In the genomic region with DNA sequence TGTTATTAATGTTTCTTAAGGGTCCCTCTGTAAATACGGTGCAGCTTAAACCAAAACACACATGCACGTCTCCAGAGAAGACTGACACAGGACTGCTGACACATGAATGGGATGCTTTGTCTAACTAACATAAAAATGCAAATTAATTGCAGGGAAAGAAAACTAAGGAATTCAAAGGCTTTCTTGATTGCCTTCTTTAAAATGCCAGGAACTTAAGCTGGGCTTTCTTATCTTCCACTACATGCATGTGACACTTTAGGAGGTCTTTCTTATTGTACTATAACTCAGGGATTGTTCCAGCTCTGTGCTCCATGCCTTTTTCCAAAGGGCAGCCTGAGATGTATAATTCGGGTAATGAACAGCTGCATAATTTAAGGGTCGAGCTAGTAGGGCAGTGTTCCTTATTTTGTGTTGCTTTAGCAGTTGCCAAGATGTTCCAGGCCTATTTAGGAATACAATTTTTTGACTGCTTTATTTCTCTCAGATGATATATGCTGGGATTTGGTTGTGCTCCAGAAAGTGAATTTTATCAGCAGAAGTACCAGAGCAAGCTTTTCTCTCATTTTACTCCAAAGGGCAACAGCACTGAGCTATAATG, we compare ENCODE assay signal across 34 cellular contexts.
DNase-seq lines count a peak whose midpoint lies in the region; ATAC-seq and TF ChIP-seq lines count a peak whose summit lies in the region.
"Had no signal": no experiment of that assay in that cellular context is flagged by ENCODE, and none has a peak within 500 bp of the region (broad histone marks: within the 10 kb centered on the region; RNA-seq: fewer than 3 reads in every experiment).

No MANE protein-coding gene starts in this region.

- WGBS in esophagus muscularis mucosa, result 48% methylated on average over 4 of the region's 4 CpGs

- DNase-seq in NCI-H2227 treated with DMSO at 0.1 percent for 48 hours (lab: John Stamatoyannopoulos, UW), result peak; percentile 9
- no peak for DNase-seq in NCI-H2227 (lab: John Stamatoyannopoulos, UW; ENCODE audit: unreplicated experiment)
- peak; percentile 69 for DNase-seq in globus pallidus (ENCODE audit: low spot score)
- no peak for DNase-seq in cerebellar cortex (ENCODE audit: low spot score)
- no peak for DNase-seq in esophagus muscularis mucosa (ENCODE audit: extremely low spot score)
- DNase-seq: activated CD4-positive, alpha-beta T cell treated with anti-CD3 and anti-CD28 coated beads for 48 hours; activated effector memory CD4-positive, alpha-beta T cell treated with Interleukin-2 at 50 U/mL for 16 hours; activated T-cell treated with anti-CD3 and anti-CD28 coated beads, Interleukin-2, amount 50 U/mL, for 1 hour; colonic mucosa; COR-L47; effector CD8-positive, alpha-beta T cell; islet precursor cell; Kasumi-1; left ventricle myocardium superior; MV-4-11; natural killer cell; NCI-H1436; NCI-H2081; NCI-H345; pancreas; PC-9; SIG-M5; sigmoid colon; stimulated activated CD4-positive, alpha-beta T cell treated with anti-CD3 and anti-CD28 coated beads, Interleukin-4, amount 100 ng/mL, for 1 hour; SW 1271; trophoblast cell had no signal

- H3K27me3 ChIP-seq in neuron (ENCODE audit: insufficient read depth, low read length) (no peaks in the 10 kb centered on the region), esophagus muscularis mucosa (no peaks in the 10 kb centered on the region)
- H3K27me3 ChIP-seq: breast epithelium, colonic mucosa, sigmoid colon had no signal

- H3K4me3 ChIP-seq in neuron (ENCODE audit: low read length), result peak overlapping the region; percentile 2
- H3K4me3 ChIP-seq in esophagus muscularis mucosa, result no peak overlapping the region
- H3K4me3 ChIP-seq: breast epithelium, colonic mucosa, pancreas, PC-9, sigmoid colon had no signal

- no peak for TF ChIP-seq CTCF in esophagus muscularis mucosa (IDR thresholded peaks at IDR 0.05)

- TF ChIP-seq POLR2A in esophagus muscularis mucosa (IDR thresholded peaks at IDR 0.05; ENCODE audit: low read depth), result no peak

- peak overlapping the region; percentile 33 for H2AFZ ChIP-seq in neuron (ENCODE audit: low read depth, low read length)
- H2AFZ ChIP-seq: PC-9 had no signal

- no peaks in the 10 kb centered on the region for H3K36me3 ChIP-seq in neuron (ENCODE audit: insufficient read depth, low read length)
- no peaks in the 10 kb centered on the region for H3K36me3 ChIP-seq in esophagus muscularis mucosa
- H3K36me3 ChIP-seq: breast epithelium, colonic mucosa, pancreas, sigmoid colon had no signal

- H3K9me3 ChIP-seq in neuron (ENCODE audit: low read length) (no peaks in the 10 kb centered on the region), esophagus muscularis mucosa (no peaks in the 10 kb centered on the region)
- H3K9me3 ChIP-seq: breast epithelium, colonic mucosa, pancreas, sigmoid colon had no signal

- H3K27ac ChIP-seq in temporal lobe (ENCODE audit: low read depth, low read length) (peak overlapping the region; percentile 21), esophagus muscularis mucosa (replicated peaks in 1 of 4) (no peak overlapping the region)
- H3K27ac ChIP-seq: 22Rv1, breast epithelium, colonic mucosa, epithelial cell of prostate, pancreas, PC-9 had no signal

- no peak for TF ChIP-seq EP300 in esophagus muscularis mucosa (IDR thresholded peaks at IDR 0.05)

- ATAC-seq in HG03139 (IDR thresholded peaks at IDR 0.05; ENCODE audit: unreplicated experiment), result no peak
- ATAC-seq: activated naive CD4-positive, alpha-beta T cell treated with anti-CD3 and anti-CD28 coated beads, Interleukin-2, amount 50 U/mL, for 72 hours; HCT116; left ventricle myocardium superior; natural killer cell; pancreas had no signal

- intact Hi-C loops in esophagus muscularis mucosa (cut with DNase I), result no loop called here

- H3K4me1 ChIP-seq in neuron (ENCODE audit: insufficient read depth, low read length) (peaks cover 29% of the 10 kb centered on the region), esophagus muscularis mucosa (peaks cover 9 to 16% (median 13%) of the 10 kb centered on the region in 4 donors)
- H3K4me1 ChIP-seq: breast epithelium, colonic mucosa had no signal

Comparison
In these comparisons a context has a peak if more than half of its experiments do, and no peak if none do; other contexts are left out.
1. DNase-seq: peak in NCI-H2227 treated with DMSO at 0.1 percent for 48 hours (single experiment) and globus pallidus (single experiment); none in NCI-H2227 (single experiment), cerebellar cortex (single experiment) and esophagus muscularis mucosa (single experiment).